ENCODE assay signal across 8 cellular contexts in the genomic region with DNA sequence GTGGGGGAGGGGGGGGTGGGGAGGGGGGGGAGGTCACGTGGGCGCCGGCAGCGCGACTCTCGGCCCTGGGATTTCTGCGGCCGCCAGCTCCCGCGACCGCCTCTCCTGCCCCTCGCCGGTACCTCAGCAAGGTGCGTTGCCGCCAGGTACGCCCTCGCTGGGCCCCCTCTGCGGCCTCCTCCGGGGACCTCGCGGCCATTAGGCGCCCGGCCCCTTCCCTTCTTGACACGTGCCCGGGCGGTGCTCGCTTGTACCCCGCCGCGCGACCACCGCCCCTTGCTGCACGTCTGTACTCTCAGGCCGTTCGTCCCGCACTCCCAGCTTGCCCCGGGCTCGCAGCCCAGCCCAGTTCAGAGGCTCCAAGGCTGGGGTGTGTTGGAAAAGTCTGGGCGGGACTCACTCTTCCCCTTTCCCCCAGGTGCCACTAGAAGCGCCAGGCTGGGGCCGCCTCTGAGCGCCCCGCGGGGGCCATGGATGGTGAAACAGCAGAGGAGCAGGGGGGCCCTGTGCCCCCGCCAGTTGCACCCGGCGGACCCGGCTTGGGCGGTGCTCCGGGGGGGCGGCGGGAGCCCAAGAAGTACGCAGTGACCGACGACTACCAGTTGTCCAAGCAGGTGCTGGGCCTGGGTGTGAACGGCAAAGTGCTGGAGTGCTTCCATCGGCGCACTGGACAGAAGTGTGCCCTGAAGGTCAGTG. TPM values are rescaled to one million over a fixed set of nuclear protein-coding genes. Genes with fewer than 3 reads are reported as not detected.
DNase-seq lines count a peak whose midpoint lies in the region; ATAC-seq and TF ChIP-seq lines count a peak whose summit lies in the region.

A gene (plus strand): TSS at position 56 of the 696 bp plus-strand sequence. CDS start 415 bp downstream, at position 471.

- H3K36me3 ChIP-seq in ES-I3 (ENCODE audit: insufficient read depth, low read length), result no peaks in the 10 kb centered on the region

- peaks cover 7% of the 10 kb centered on the region; the same call in 1 of the 2 replicates for H3K4me1 ChIP-seq in ES-I3 (ENCODE audit: insufficient read depth, low read length)

- POLR2A ChIA-PET in activated CD4-positive, alpha-beta memory T cell treated with anti-CD3 and anti-CD28 coated beads, Interleukin-2, amount 10 ng/mL, durations not matched to agents 7 days and 5 days (lab: Charles Lee), result interaction anchor here (0.5 to 34.1 kb wide), 22 partner anchors 7 to 773 kb away, joined by 3 to 4963 read pairs (median 5); a partner anchor contains a TSS

- H3K27me3 Mint-ChIP-seq in activated CD4-positive, alpha-beta memory T cell treated with anti-CD3 and anti-CD28 coated beads, Interleukin-2, amount 10 ng/mL, durations not matched to agents 7 days and 5 days, result no peaks in the 10 kb centered on the region
- no peaks in the 10 kb centered on the region for H3K27me3 Mint-ChIP-seq in osteocyte (ENCODE audit: unreplicated experiment)

- TF ChIP-seq CTCF in fibroblast of the aortic adventitia (IDR thresholded peaks at IDR 0.05; ENCODE audit: insufficient read depth, low read length) (no peak), osteocyte (IDR thresholded peaks at IDR 0.05) (no peak)

- ATAC-seq in GM21423 (IDR thresholded peaks at IDR 0.05; ENCODE audit: unreplicated experiment) (peak; percentile 10), GM21825 (IDR thresholded peaks at IDR 0.05; ENCODE audit: unreplicated experiment) (no peak)

- H3K4me3 ChIP-seq in fibroblast of the aortic adventitia (ENCODE audit: low read depth, low read length), result peak within 1 kb of the TSS; percentile 92

- peaks cover 55% of the 10 kb centered on the region for H3K36me3 Mint-ChIP-seq in activated CD4-positive, alpha-beta memory T cell treated with anti-CD3 and anti-CD28 coated beads, Interleukin-2, amount 10 ng/mL, durations not matched to agents 7 days and 5 days (ENCODE audit: low read depth)
- no peaks in the 10 kb centered on the region for H3K36me3 Mint-ChIP-seq in osteocyte (ENCODE audit: unreplicated experiment)

- H3K9me3 ChIP-seq in ES-I3 (ENCODE audit: control insufficient read depth, insufficient read depth, low read length), result no peaks in the 10 kb centered on the region

- peak within 1 kb of the TSS; percentile 90 for H3K27ac Mint-ChIP-seq in activated CD4-positive, alpha-beta memory T cell treated with anti-CD3 and anti-CD28 coated beads, Interleukin-2, amount 10 ng/mL, durations not matched to agents 7 days and 5 days
- peak within 1 kb of the TSS; percentile 90 for H3K27ac Mint-ChIP-seq in osteocyte (ENCODE audit: unreplicated experiment)

- DNase-seq in activated CD4-positive, alpha-beta memory T cell treated with anti-CD3 and anti-CD28 coated beads, Interleukin-2, amount 10 ng/mL, durations not matched to agents 7 days and 5 days, result peak; percentile 46
- DNase-seq in fibroblast of the aortic adventitia (ENCODE audit: low read depth) (no peak), osteocyte (ENCODE audit: extremely low spot score, unreplicated experiment) (no peak), NCI-H2081 treated with DMSO at 0.1 percent for 48 hours (lab: John Stamatoyannopoulos, UW) (no peak)

- H3K4me3 Mint-ChIP-seq in activated CD4-positive, alpha-beta memory T cell treated with anti-CD3 and anti-CD28 coated beads, Interleukin-2, amount 10 ng/mL, durations not matched to agents 7 days and 5 days, result peak within 1 kb of the TSS; percentile 77
- peak within 1 kb of the TSS; percentile 86 for H3K4me3 Mint-ChIP-seq in osteocyte (ENCODE audit: unreplicated experiment)

- peak within 1 kb of the TSS; percentile 84 for H3K9ac ChIP-seq in ES-I3 (ENCODE audit: low read depth, low read length)

- CTCF ChIA-PET in activated CD4-positive, alpha-beta memory T cell treated with anti-CD3 and anti-CD28 coated beads, Interleukin-2, amount 10 ng/mL, durations not matched to agents 7 days and 5 days (lab: Charles Lee), result interaction anchor here (1.0 to 21.3 kb wide), 21 partner anchors 10 to 768 kb away, joined by 3 to 854 read pairs (median 5); a partner anchor contains a TSS

- H3K4me1 Mint-ChIP-seq in activated CD4-positive, alpha-beta memory T cell treated with anti-CD3 and anti-CD28 coated beads, Interleukin-2, amount 10 ng/mL, durations not matched to agents 7 days and 5 days, result peaks cover 68% of the 10 kb centered on the region
- peaks cover 17% of the 10 kb centered on the region for H3K4me1 Mint-ChIP-seq in osteocyte (ENCODE audit: unreplicated experiment)

- no peaks in the 10 kb centered on the region for H3K9me3 Mint-ChIP-seq in activated CD4-positive, alpha-beta memory T cell treated with anti-CD3 and anti-CD28 coated beads, Interleukin-2, amount 10 ng/mL, durations not matched to agents 7 days and 5 days
- no peaks in the 10 kb centered on the region for H3K9me3 Mint-ChIP-seq in osteocyte (ENCODE audit: unreplicated experiment)

- no peak for TF ChIP-seq EP300 in Ishikawa (IDR thresholded peaks at IDR 0.05; ENCODE audit: borderline replicate concordance)

- TF ChIP-seq RAD21 in Ishikawa (IDR thresholded peaks at IDR 0.05; ENCODE audit: low read depth), result no peak

TF ChIP-seq in Ishikawa, 13 proteins besides CTCF, POLR2A, EP300 and RAD21:
- TF ChIP-seq, protein P1, sequence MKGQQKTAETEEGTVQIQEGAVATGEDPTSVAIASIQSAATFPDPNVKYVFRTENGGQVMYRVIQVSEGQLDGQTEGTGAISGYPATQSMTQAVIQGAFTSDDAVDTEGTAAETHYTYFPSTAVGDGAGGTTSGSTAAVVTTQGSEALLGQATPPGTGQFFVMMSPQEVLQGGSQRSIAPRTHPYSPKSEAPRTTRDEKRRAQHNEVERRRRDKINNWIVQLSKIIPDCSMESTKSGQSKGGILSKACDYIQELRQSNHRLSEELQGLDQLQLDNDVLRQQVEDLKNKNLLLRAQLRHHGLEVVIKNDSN (IDR thresholded peaks at IDR 0.05), result peak; percentile 83
- TF ChIP-seq CREB1 (IDR thresholded peaks at IDR 0.05; ENCODE audit: low read depth), result no peak
- TF ChIP-seq YY1 (IDR thresholded peaks at IDR 0.05; ENCODE audit: low read depth), result peak; percentile 34; the same call in 1 of the 2 replicates
- TF ChIP-seq, protein P2, sequence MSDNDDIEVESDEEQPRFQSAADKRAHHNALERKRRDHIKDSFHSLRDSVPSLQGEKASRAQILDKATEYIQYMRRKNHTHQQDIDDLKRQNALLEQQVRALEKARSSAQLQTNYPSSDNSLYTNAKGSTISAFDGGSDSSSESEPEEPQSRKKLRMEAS (IDR thresholded peaks at IDR 0.05), result peak; percentile 61
- peak; percentile 88 for TF ChIP-seq ZBTB7A (IDR thresholded peaks at IDR 0.05; ENCODE audit: low read depth)
- peak; percentile 56 for TF ChIP-seq TAF1 (IDR thresholded peaks at IDR 0.05; ENCODE audit: low read depth)

RNA-seq across cellular contexts. Expression of the gene that starts here (rescaled TPM):
- 100 to 1,000 TPM; 146 to 157 TPM for total RNA-seq in activated CD4-positive, alpha-beta memory T cell treated with anti-CD3 and anti-CD28 coated beads, Interleukin-2, amount 10 ng/mL, durations not matched to agents 7 days and 5 days
- total RNA-seq in fibroblast of the aortic adventitia (ENCODE audit: low replicate concordance) (16.0 and 55.2 TPM in 2 replicates), osteocyte (24.8 and 31.9 TPM in 2 replicates)
